14 cellular contexts compared by ENCODE assay signal in the genomic region with DNA sequence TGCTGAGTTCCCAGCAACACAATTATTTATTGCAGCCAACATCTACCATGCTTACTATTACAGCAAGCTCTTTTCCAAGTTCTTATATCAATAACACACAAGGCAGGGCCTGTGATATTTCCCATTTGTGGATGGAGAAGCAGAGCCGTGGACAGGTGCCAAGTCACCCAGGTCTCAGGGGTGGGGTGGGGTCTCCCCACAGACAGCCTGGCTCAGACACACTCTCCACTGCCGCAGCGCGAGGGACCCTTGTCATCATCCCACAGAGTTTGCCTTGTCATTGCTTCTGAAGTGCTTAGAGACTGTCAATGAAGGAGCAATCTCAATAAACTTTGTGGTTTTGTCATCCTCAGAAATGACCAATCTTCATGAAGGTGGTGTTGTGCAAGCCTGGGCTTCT.
"Had no signal": no experiment of that assay in that cellular context is flagged by ENCODE, and none has a peak within 500 bp of the region (broad histone marks: within the 10 kb centered on the region; RNA-seq: fewer than 3 reads in every experiment).

No MANE protein-coding gene starts in this region.

- H3K4me3 Mint-ChIP-seq: activated B cell treated with CpG ODN at 0.5 μM for 24 hours; activated CD4-positive, alpha-beta T cell treated with anti-CD3 and anti-CD28 coated beads, Interleukin-2, amount 10 ng/mL, durations not matched to agents 24 days and 14 days; activated naive CD4-positive, alpha-beta T cell treated with anti-CD3 and anti-CD28 coated beads, Interleukin-2, amount 10 ng/mL, durations not matched to agents 7 days and 5 days; nephron progenitor cell; stimulated activated naive CD8-positive, alpha-beta T cell treated with anti-CD3 and anti-CD28 coated beads, Interleukin-15, amount 100 ng/mL, for 72 hours had no signal

- H3K9me3 Mint-ChIP-seq: activated B cell treated with CpG ODN at 0.5 μM for 24 hours; activated CD4-positive, alpha-beta T cell treated with anti-CD3 and anti-CD28 coated beads, Interleukin-2, amount 10 ng/mL, durations not matched to agents 24 days and 14 days; activated naive CD4-positive, alpha-beta T cell treated with anti-CD3 and anti-CD28 coated beads, Interleukin-2, amount 10 ng/mL, durations not matched to agents 7 days and 5 days; activated T-helper 2 cell treated with anti-CD3 and anti-CD28 coated beads, Interferon-gamma antibody, Interleukin-2, Interleukin-4, amounts not matched to agents 10 μg/mL and 5 μg/mL and 100 μg/mL, durations not matched to agents 14 hours and 24 hours and 36 hours had no signal

- H3K27me3 ChIP-seq: tibial nerve had no signal

- DNase-seq: activated B cell treated with CpG ODN at 0.5 μM for 24 hours; activated CD4-positive, alpha-beta T cell treated with anti-CD3 and anti-CD28 coated beads, Interleukin-2, amount 10 ng/mL, durations not matched to agents 24 days and 14 days; activated CD8-positive, alpha-beta memory T cell treated with anti-CD3 and anti-CD28 coated beads for 24 hours; activated naive CD4-positive, alpha-beta T cell treated with anti-CD3 and anti-CD28 coated beads, Interleukin-2, amount 10 ng/mL, durations not matched to agents 7 days and 5 days; central memory CD4-positive, alpha-beta T cell; dermis blood vessel endothelial cell; hypothalamus; kidney glomerular epithelial cell; nephron progenitor cell; stimulated activated CD4-positive, alpha-beta T cell treated with anti-CD3 and anti-CD28 coated beads, Interleukin-4, amount 100 ng/mL, for 4 hours; stimulated activated naive CD8-positive, alpha-beta T cell treated with anti-CD3 and anti-CD28 coated beads, Interleukin-15, amount 100 ng/mL, for 72 hours had no signal

- ATAC-seq: stimulated activated naive CD8-positive, alpha-beta T cell treated with anti-CD3 and anti-CD28 coated beads, Interleukin-15, amount 100 ng/mL, for 72 hours had no signal

- H3K36me3 ChIP-seq: tibial nerve had no signal

- H3K27me3 Mint-ChIP-seq: activated CD4-positive, alpha-beta T cell treated with anti-CD3 and anti-CD28 coated beads, Interleukin-2, amount 10 ng/mL, durations not matched to agents 24 days and 14 days; activated naive CD4-positive, alpha-beta T cell treated with anti-CD3 and anti-CD28 coated beads, Interleukin-2, amount 10 ng/mL, durations not matched to agents 7 days and 5 days had no signal

- H3K4me3 ChIP-seq: skin epidermis, tibial nerve had no signal

- H3K4me1 Mint-ChIP-seq: activated CD4-positive, alpha-beta T cell treated with anti-CD3 and anti-CD28 coated beads, Interleukin-2, amount 10 ng/mL, durations not matched to agents 24 days and 14 days; activated naive CD4-positive, alpha-beta T cell treated with anti-CD3 and anti-CD28 coated beads, Interleukin-2, amount 10 ng/mL, durations not matched to agents 7 days and 5 days; stimulated activated naive CD8-positive, alpha-beta T cell treated with anti-CD3 and anti-CD28 coated beads, Interleukin-15, amount 100 ng/mL, for 72 hours had no signal

- H3K9me3 ChIP-seq: tibial nerve had no signal

- H3K27ac ChIP-seq: skin epidermis, tibial nerve had no signal

- H3K36me3 Mint-ChIP-seq: activated naive CD4-positive, alpha-beta T cell treated with anti-CD3 and anti-CD28 coated beads, Interleukin-2, amount 10 ng/mL, durations not matched to agents 7 days and 5 days had no signal

- H3K27ac Mint-ChIP-seq: activated B cell treated with CpG ODN at 0.5 μM for 24 hours; activated CD4-positive, alpha-beta T cell treated with anti-CD3 and anti-CD28 coated beads, Interleukin-2, amount 10 ng/mL, durations not matched to agents 24 days and 14 days; activated naive CD4-positive, alpha-beta T cell treated with anti-CD3 and anti-CD28 coated beads, Interleukin-2, amount 10 ng/mL, durations not matched to agents 7 days and 5 days; activated T-helper 2 cell treated with anti-CD3 and anti-CD28 coated beads, Interferon-gamma antibody, Interleukin-2, Interleukin-4, amounts not matched to agents 10 μg/mL and 5 μg/mL and 100 μg/mL, durations not matched to agents 14 hours and 24 hours and 36 hours; stimulated activated naive CD8-positive, alpha-beta T cell treated with anti-CD3 and anti-CD28 coated beads, Interleukin-15, amount 100 ng/mL, for 72 hours had no signal
